ENCODE assay signal across 1 cellular context in genomic region chr19:49585023-49585422, GRCh38.
TF ChIP-seq lines count a peak whose summit lies in the region.

No MANE protein-coding gene starts in this region.

TF ChIP-seq in K562, 482 proteins besides CTCF, POLR2A, EP300 and RAD21:
- TF ChIP-seq RFX1 (IDR thresholded peaks at IDR 0.05) (peak; percentile 92), ARHGAP35 (IDR thresholded peaks at IDR 0.05; ENCODE audit: partially characterized antibody) (no peak)
